ENCODE assay signal across 15 cellular contexts in genomic region chr5:37991267-37991902, GRCh38.
DNase-seq lines count a peak whose midpoint lies in the region; ATAC-seq and TF ChIP-seq lines count a peak whose summit lies in the region.
"Had no signal": no experiment of that assay in that cellular context is flagged by ENCODE, and none has a peak within 500 bp of the region (broad histone marks: within the 10 kb centered on the region; RNA-seq: fewer than 3 reads in every experiment).

No MANE protein-coding gene starts in this region.

- TF ChIP-seq CTCF in neural crest cell (conservative IDR thresholded peaks at IDR 0.05): no peak

- ATAC-seq in Right ventricle myocardium superior (ENCODE audit: poor library complexity) (peak; percentile 77), left cardiac atrium (peak; percentile 59 to 64)

- H3K27ac Mint-ChIP-seq in neural crest cell (ENCODE audit: unreplicated experiment): peak overlapping the region; percentile 22

- H3K27me3 Mint-ChIP-seq in neural crest cell (ENCODE audit: low read depth): no peaks in the 10 kb centered on the region

- peaks cover 3% of the 10 kb centered on the region for H3K9me3 Mint-ChIP-seq in neural crest cell
- H3K9me3 Mint-ChIP-seq: H9 had no signal

- H3K4me1 Mint-ChIP-seq in neural crest cell: peaks cover 11% of the 10 kb centered on the region

- H3K36me3 Mint-ChIP-seq in neural crest cell (ENCODE audit: low read depth): no peaks in the 10 kb centered on the region

- H3K4me3 Mint-ChIP-seq in neural crest cell: no peak overlapping the region
- H3K4me3 Mint-ChIP-seq: H9 had no signal

- DNase-seq in Right ventricle myocardium superior (no peak), cardiac septum (ENCODE audit: low spot score) (no peak), left cardiac atrium (no peak), neural crest cell (ENCODE audit: low read depth, low spot score) (peak; percentile 1), ureter (ENCODE audit: low spot score) (no peak), NOMO-1 treated with DMSO at 0.1 percent for 48 hours (lab: John Stamatoyannopoulos, UW; ENCODE audit: unreplicated experiment) (no peak), dedifferentiated amniotic fluid mesenchymal stem cell (ENCODE audit: extremely low spot score) (no peak)
- no peak for DNase-seq in effector CD8-positive, alpha-beta T cell (lab: John Stamatoyannopoulos, UW)
- DNase-seq: C1 segment of cervical spinal cord, H9, Kasumi-1, NCI-H1417, NCI-H2029, NCI-H2171 treated with DMSO at 0.1 percent for 48 hours, NCI-H510A had no signal

- intact Hi-C loops in Right ventricle myocardium superior (cut with DNase I): no loop called here
- intact Hi-C loops in cardiac septum (cut with DNase I): no loop called here
- intact Hi-C loops in left cardiac atrium (cut with DNase I): loop anchor here in 1 of 2 donors (10.0 kb wide), 1 partner anchor 173 kb away; no protein-coding TSS in a partner anchor
